ENCODE assay signal across 12 cellular contexts in genomic region chr12:52146822-52147366, GRCh38. TPM values are rescaled to one million over a fixed set of nuclear protein-coding genes. Genes with fewer than 3 reads are reported as not detected.
A peak's percentile ranks its signal among the peaks of the same experiment; 100 is the strongest.
DNase-seq lines count a peak whose midpoint lies in the region; ATAC-seq, FAIRE-seq and TF ChIP-seq lines count a peak whose summit lies in the region.
"Had no signal": no experiment of that assay in that cellular context is flagged by ENCODE, and none has a peak within 500 bp of the region (broad histone marks: within the 10 kb centered on the region; RNA-seq: fewer than 3 reads in every experiment).

No MANE protein-coding gene starts in this region.

- H3K4me1 ChIP-seq in NT2/D1 (ENCODE audit: insufficient read depth, insufficient read length) (peaks cover 49% of the 10 kb centered on the region), mesodermal cell (ENCODE audit: control insufficient read depth, insufficient read depth, low read length, poor library complexity, severe bottlenecking) (peaks cover 54% of the 10 kb centered on the region), thymus (ENCODE audit: control insufficient read depth, insufficient read depth, low read length) (peaks cover under 1% of the 10 kb centered on the region)

- peak overlapping the region; percentile 43 for H3K9ac ChIP-seq in NT2/D1 (ENCODE audit: insufficient read length, low read depth)

- TF ChIP-seq CTCF in chondrocyte (IDR thresholded peaks at IDR 0.05), result no peak
- no peak for TF ChIP-seq CTCF in foreskin fibroblast (IDR thresholded peaks at IDR 0.05; ENCODE audit: low read depth, low read length)

- WGBS in mesodermal cell (ENCODE audit: insufficient coverage in 2 of 2), 2 experiments, result 95 to 97% methylated on average over 9 to 10 of the region's 11 CpGs
- WGBS in thymus, result 95% methylated on average over 11 of the region's 11 CpGs

- FAIRE-seq in urothelium cell line (lab: Jason Lieb, UNC), result no peak
- FAIRE-seq: GM19239 had no signal

- H3K27me3 ChIP-seq in NT2/D1 (ENCODE audit: insufficient read depth, insufficient read length) (no peaks in the 10 kb centered on the region), thymus (ENCODE audit: control insufficient read depth, insufficient read depth) (no peaks in the 10 kb centered on the region)

- H3K9me3 Mint-ChIP-seq in chondrocyte (ENCODE audit: low read depth), result no peaks in the 10 kb centered on the region
- H3K9me3 Mint-ChIP-seq: brain had no signal

- H3K4me3 ChIP-seq in NT2/D1 (ENCODE audit: insufficient read length, low read depth), result no peak overlapping the region
- H3K4me3 ChIP-seq in mesodermal cell (ENCODE audit: extremely low read depth, insufficient read depth, low read length, poor library complexity, severe bottlenecking), result no peak overlapping the region
- H3K4me3 ChIP-seq in thymus (ENCODE audit: low read length), result no peak overlapping the region
- H3K4me3 ChIP-seq in foreskin fibroblast (ENCODE audit: low read depth in 1 of 2, low read length in 2 of 2), result no peak overlapping the region

- H3K36me3 ChIP-seq in NT2/D1 (ENCODE audit: insufficient read depth, insufficient read length, low read length) (no peaks in the 10 kb centered on the region), mesodermal cell (ENCODE audit: control insufficient read depth, insufficient read depth, low read length) (no peaks in the 10 kb centered on the region), thymus (ENCODE audit: control insufficient read depth, insufficient read depth) (no peaks in the 10 kb centered on the region)

- H3K4me3 Mint-ChIP-seq in chondrocyte (ENCODE audit: unreplicated experiment), result no peak overlapping the region
- H3K4me3 Mint-ChIP-seq: brain had no signal

- H3K9me3 ChIP-seq in NT2/D1 (ENCODE audit: insufficient read depth, low read length) (no peaks in the 10 kb centered on the region), mesodermal cell (ENCODE audit: control insufficient read depth, low read length) (no peaks in the 10 kb centered on the region), thymus (ENCODE audit: control insufficient read depth) (no peaks in the 10 kb centered on the region)

- H3K4me1 Mint-ChIP-seq in chondrocyte (ENCODE audit: low read depth), result peaks cover 69% of the 10 kb centered on the region

- H3K27me3 Mint-ChIP-seq in chondrocyte (ENCODE audit: low read depth), result no peaks in the 10 kb centered on the region

- DNase-seq in NT2/D1 (ENCODE audit: low read depth, low spot score), result no peak
- no peak for DNase-seq in chondrocyte (ENCODE audit: low spot score)
- no peak for DNase-seq in sciatic nerve (ENCODE audit: low spot score)
- no peak for DNase-seq in foreskin fibroblast
- no peak for DNase-seq in inferior parietal cortex (ENCODE audit: extremely low spot score)
- no peak for DNase-seq in urothelium cell line (ENCODE audit: low spot score)
- DNase-seq: KBM-7, NCI-H2029 treated with DMSO at 0.1 percent for 48 hours had no signal

- intact Hi-C loops in sciatic nerve (cut with DNase I), result no loop called here

- no peaks in the 10 kb centered on the region for H3K36me3 Mint-ChIP-seq in chondrocyte (ENCODE audit: low read depth)
- H3K36me3 Mint-ChIP-seq: brain had no signal

- ATAC-seq in sciatic nerve, result no peak

- peak overlapping the region; percentile 92 for H3K27ac ChIP-seq in mesodermal cell (ENCODE audit: low read depth, low read length, severe bottlenecking)
- peak overlapping the region; percentile 60 for H3K27ac ChIP-seq in thymus (ENCODE audit: low read depth)

- H3K27ac Mint-ChIP-seq in chondrocyte (ENCODE audit: unreplicated experiment), result peak overlapping the region; percentile 93

RNA-seq across cellular contexts. Expression of gene KRT80, which starts 44.9 kb away (rescaled TPM):
- 10.7 to 17.0 TPM (median 12.1 TPM) in 3 replicates for total RNA-seq in chondrocyte
- 1.1 TPM for polyA plus RNA-seq in mesodermal cell (2013, experiment 1 of 2)
- polyA plus RNA-seq in mesodermal cell (2013, experiment 2 of 2), result 0.81 TPM
- polyA plus RNA-seq in thymus, result 4.8 TPM
- total RNA-seq in sciatic nerve, result 0.13 TPM

Comparison
In these comparisons a context has a peak if more than half of its experiments do, and no peak if none do; other contexts are left out.
1. RNA of gene KRT80, which starts 44.9 kb away (total RNA-seq): 10.7 to 17.0 TPM in chondrocyte; 0.13 TPM in sciatic nerve (single experiment); every median in the first group is over 10 times any median in the second.